ENCODE assay signal across 12 cellular contexts in genomic region chr2:20615466-20616241, GRCh38. TPM values are rescaled to one million over a fixed set of nuclear protein-coding genes. Genes with fewer than 3 reads are reported as not detected.
DNase-seq lines count a peak whose midpoint lies in the region; ATAC-seq, FAIRE-seq and TF ChIP-seq lines count a peak whose summit lies in the region.
"Had no signal": no experiment of that assay in that cellular context is flagged by ENCODE, and none has a peak within 500 bp of the region (broad histone marks: within the 10 kb centered on the region; RNA-seq: fewer than 3 reads in every experiment).

No MANE protein-coding gene starts in this region.

- no peaks in the 10 kb centered on the region for H3K9me3 ChIP-seq in kidney (ENCODE audit: control insufficient read depth in 1 of 2, low read length in 2 of 2)
- no peaks in the 10 kb centered on the region for H3K9me3 ChIP-seq in psoas muscle

- H3K36me3 ChIP-seq in kidney (ENCODE audit: control insufficient read depth in 1 of 2, insufficient read depth in 2 of 2, low read length in 2 of 2) (peaks cover 4 to 9% of the 10 kb centered on the region in 2 donors), psoas muscle (ENCODE audit: insufficient read depth in 1 of 2, low read depth in 1 of 2) (peaks cover 0 to under 1% of the 10 kb centered on the region in 2 donors)

- TF ChIP-seq CTCF in coronary artery (IDR thresholded peaks at IDR 0.05) (no peak), kidney (IDR thresholded peaks at IDR 0.05; ENCODE audit: borderline replicate concordance, extremely low read depth, insufficient read depth) (no peak), psoas muscle (IDR thresholded peaks at IDR 0.05) (no peak), foreskin fibroblast (IDR thresholded peaks at IDR 0.05; ENCODE audit: low read depth, low read length) (no peak)

- H3K4me1 ChIP-seq in kidney (ENCODE audit: control insufficient read depth in 1 of 2, insufficient read depth in 1 of 2, low read depth in 1 of 2, low read length in 2 of 2) (peaks cover 70 to 84% of the 10 kb centered on the region in 2 donors), psoas muscle (peaks cover 75% of the 10 kb centered on the region)

- intact Hi-C loops in kidney (cut with DNase I): no loop called here
- intact Hi-C loops in psoas muscle (cut with DNase I): loop anchor here in 1 of 2 donors (2.0 kb wide), 1 partner anchor 33 kb away; no protein-coding TSS in a partner anchor

- peak overlapping the region in 1 of 2 donors; percentile 57 for H3K9ac ChIP-seq in kidney (ENCODE audit: low read length in 2 of 2)

- 42 to 55% (median 54%) methylated on average over 9 of the region's 9 CpGs for WGBS in psoas muscle, 3 donors

- H3K4me3 ChIP-seq in coronary artery (no peak overlapping the region), kidney (ENCODE audit: low read length in 2 of 2) (no peak overlapping the region), psoas muscle (no peak overlapping the region), foreskin fibroblast (ENCODE audit: low read depth in 1 of 2, low read length in 2 of 2) (no peak overlapping the region)
- H3K4me3 ChIP-seq: K562 had no signal

- ATAC-seq in psoas muscle: peak in 1 of 4 donors; percentile 7
- ATAC-seq in GM19035 (IDR thresholded peaks at IDR 0.05; ENCODE audit: unreplicated experiment): no peak
- ATAC-seq: K562; stimulated activated naive CD8-positive, alpha-beta T cell treated with anti-CD3 and anti-CD28 coated beads, Interleukin-15, amount 100 ng/mL, for 72 hours had no signal

- no peaks in the 10 kb centered on the region for H3K27me3 ChIP-seq in psoas muscle (ENCODE audit: insufficient read depth in 3 of 3, low read length in 2 of 3)

- DNase-seq in Ammon's horn (ENCODE audit: low spot score): peak; percentile 67
- DNase-seq in coronary artery (ENCODE audit: low spot score): peak; percentile 75
- DNase-seq in kidney: peak; percentile 76
- peak in 1 of 2 donors; percentile 85 for DNase-seq in psoas muscle
- DNase-seq in foreskin fibroblast: no peak
- DNase-seq in activated CD4-positive, CD25-positive, alpha-beta regulatory T cell (lab: John Stamatoyannopoulos, UW): no peak
- DNase-seq in stimulated activated CD4-positive, alpha-beta T cell treated with anti-CD3 and anti-CD28 coated beads, Interleukin-12 subunit alpha, Interleukin-12 subunit beta, amount 100 ng/mL, for 4 hours: no peak
- DNase-seq: activated CD8-positive, alpha-beta memory T cell treated with anti-CD3 and anti-CD28 coated beads for 24 hours; stimulated activated CD4-positive, alpha-beta T cell treated with anti-CD3 and anti-CD28 coated beads, Interleukin-4, amount 100 ng/mL, for 1 hour; stimulated activated naive CD8-positive, alpha-beta T cell treated with anti-CD3 and anti-CD28 coated beads, Interleukin-15, amount 100 ng/mL, for 72 hours had no signal

- peak overlapping the region; percentile 92 to 99 for H3K27ac ChIP-seq in coronary artery
- H3K27ac ChIP-seq in kidney (ENCODE audit: low read depth in 2 of 2, low read length in 2 of 2): peak overlapping the region; percentile 94 to 97
- peak overlapping the region; percentile 88 for H3K27ac ChIP-seq in psoas muscle

- no peak for FAIRE-seq in kidney (lab: Jason Lieb, UNC)
- FAIRE-seq: K562 had no signal

RNA-seq across cellular contexts. Expression of gene HS1BP3, which starts 35.2 kb away (rescaled TPM):
- 35.5 TPM for total RNA-seq in kidney
- polyA plus RNA-seq in kidney (ENCODE audit: insufficient read depth, low read depth, low replicate concordance): 37.5 TPM
- total RNA-seq in psoas muscle: 10 to 100 TPM in 3 of 4 donors, 1 to 10 TPM in 1; 9.2 to 12.1 (median 11.4) TPM
- 10 to 100 TPM; 12.6 to 20.6 (median 13.2) TPM for polyA plus RNA-seq in psoas muscle

RNA-seq across cellular contexts. Expression of gene GDF7, which starts 51.3 kb away (rescaled TPM):
- 12.5 TPM for total RNA-seq in kidney
- polyA plus RNA-seq in kidney (ENCODE audit: insufficient read depth, low read depth, low replicate concordance): 1.8 TPM
- under 1 TPM; 0.04 to 0.94 (median 0.17) TPM for total RNA-seq in psoas muscle
- polyA plus RNA-seq in psoas muscle: under 1 TPM; 0.03 to 0.04 (median 0.04) TPM
- total RNA-seq: K562 had no signal

Comparison
In these comparisons a context has a peak if more than half of its experiments do, and no peak if none do; other contexts are left out.
1. DNase-seq: peak in Ammon's horn (single experiment), coronary artery (single experiment) and kidney (single experiment); none in foreskin fibroblast (0 of 2), activated CD4-positive, CD25-positive, alpha-beta regulatory T cell (0 of 4) and stimulated activated CD4-positive, alpha-beta T cell treated with anti-CD3 and anti-CD28 coated beads, Interleukin-12 subunit alpha, Interleukin-12 subunit beta, amount 100 ng/mL, for 4 hours (single experiment).
2. Peak in every context shown above with its lines, with median percentiles within 50 percentile points of each other: H3K27ac ChIP-seq.